In genomic region chr5:40084614-40085013, GRCh38 we compare ENCODE assay signal across 29 cellular contexts.
"Had no signal": no experiment of that assay in that cellular context is flagged by ENCODE, and none has a peak within 500 bp of the region (broad histone marks: within the 10 kb centered on the region; RNA-seq: fewer than 3 reads in every experiment).

No MANE protein-coding gene starts in this region.

- H3K79me2 ChIP-seq: parathyroid adenoma had no signal

- H3K4me3 ChIP-seq: neural progenitor cell, ovary, psoas muscle, right lobe of liver, sigmoid colon, smooth muscle cell, spleen, stomach, thoracic aorta, thyroid gland, tibial nerve, upper lobe of left lung, uterus had no signal

- H3K9me3 ChIP-seq: ovary, right lobe of liver, sigmoid colon, thoracic aorta, thyroid gland, tibial nerve, uterus had no signal

- H3K27me3 ChIP-seq: neural progenitor cell, ovary, sigmoid colon, spleen, stomach, thyroid gland, tibial nerve, upper lobe of left lung, uterus had no signal

- H3K27ac ChIP-seq: neural progenitor cell, ovary, parathyroid adenoma, psoas muscle, right lobe of liver, sigmoid colon, spleen, stomach, thoracic aorta, thyroid gland, tibial nerve, upper lobe of left lung, uterus had no signal

- H3K36me3 ChIP-seq: neural progenitor cell, ovary, right lobe of liver, sigmoid colon, spleen, stomach, thoracic aorta, thyroid gland, tibial nerve, upper lobe of left lung, uterus had no signal

- ATAC-seq: naive thymus-derived CD8-positive, alpha-beta T cell; natural killer cell treated with Interleukin-12 subunit alpha and Interleukin-12 subunit beta and Interleukin-15 and Interleukin-18, amount 100 ng/mL, for 72 hours; psoas muscle; right cardiac atrium; right lobe of liver; stimulated activated memory B cell treated with anti-CD40 and anti-IgM and Interleukin-4, amounts not matched to agents 10 μg/mL and 1 μg/mL and 100 μg/mL, for 72 hours had no signal

- H3K9ac ChIP-seq: neural progenitor cell, parathyroid adenoma had no signal

- H2AFZ ChIP-seq: neural progenitor cell, parathyroid adenoma had no signal

- DNase-seq: naive B cell; naive thymus-derived CD8-positive, alpha-beta T cell; nephron progenitor cell; occipital lobe; ovary; posterior cingulate gyrus; psoas muscle; right cardiac atrium; right lobe of liver; sigmoid colon; spleen; stimulated activated CD4-positive, alpha-beta T cell treated with anti-CD3 and anti-CD28 coated beads, Interleukin-12 subunit alpha, Interleukin-12 subunit beta, amount 100 ng/mL, for 4 hours; stimulated activated CD4-positive, alpha-beta T cell treated with anti-CD3 and anti-CD28 coated beads, Interleukin-1b, Interleukin-23, amount 100 ng/mL, for 48 hours; stimulated activated CD4-positive, alpha-beta T cell treated with anti-CD3 and anti-CD28 coated beads, Interleukin-4, amount 100 ng/mL, for 1 hour; stimulated activated CD4-positive, alpha-beta T cell treated with anti-CD3 and anti-CD28 coated beads, Interleukin-4, amount 100 ng/mL, for 4 hours; stimulated activated CD8-positive, alpha-beta memory T cell treated with anti-CD3 and anti-CD28 coated beads, Interleukin-4, amount 100 ng/mL, for 48 hours; stimulated activated naive CD4-positive, alpha-beta T cell; stomach; thyroid gland; trophoblast cell; upper lobe of left lung; uterus had no signal

- H3K4me2 ChIP-seq: neural progenitor cell, smooth muscle cell had no signal
